Comparison of ENCODE assay signal across 1 cellular context in the genomic region with DNA sequence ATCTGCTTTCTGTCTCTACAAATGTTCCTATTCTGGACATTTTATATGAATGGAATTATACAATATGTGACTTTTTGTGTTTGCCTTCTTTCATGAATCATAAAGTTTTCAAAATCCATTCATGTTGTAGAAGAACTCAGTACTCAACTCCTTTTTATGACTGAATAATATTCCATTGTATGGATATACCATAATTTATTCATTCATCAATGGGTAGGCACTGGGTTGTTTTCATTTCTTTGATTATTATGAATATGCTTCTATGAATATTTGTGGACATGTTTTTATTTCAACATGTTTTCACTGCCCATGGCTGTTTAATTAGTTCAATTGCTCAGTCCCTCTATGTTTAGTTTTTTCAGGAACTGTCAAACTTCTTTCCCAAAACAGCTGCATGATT.
TF ChIP-seq lines count a peak whose summit lies in the region.

No MANE protein-coding gene starts in this region.

TF ChIP-seq in SK-N-SH treated with all-trans-retinoic acid at 6 μM for 48 hours, 23 proteins besides CTCF, POLR2A, EP300 and RAD21:
- TF ChIP-seq, protein P1, sequence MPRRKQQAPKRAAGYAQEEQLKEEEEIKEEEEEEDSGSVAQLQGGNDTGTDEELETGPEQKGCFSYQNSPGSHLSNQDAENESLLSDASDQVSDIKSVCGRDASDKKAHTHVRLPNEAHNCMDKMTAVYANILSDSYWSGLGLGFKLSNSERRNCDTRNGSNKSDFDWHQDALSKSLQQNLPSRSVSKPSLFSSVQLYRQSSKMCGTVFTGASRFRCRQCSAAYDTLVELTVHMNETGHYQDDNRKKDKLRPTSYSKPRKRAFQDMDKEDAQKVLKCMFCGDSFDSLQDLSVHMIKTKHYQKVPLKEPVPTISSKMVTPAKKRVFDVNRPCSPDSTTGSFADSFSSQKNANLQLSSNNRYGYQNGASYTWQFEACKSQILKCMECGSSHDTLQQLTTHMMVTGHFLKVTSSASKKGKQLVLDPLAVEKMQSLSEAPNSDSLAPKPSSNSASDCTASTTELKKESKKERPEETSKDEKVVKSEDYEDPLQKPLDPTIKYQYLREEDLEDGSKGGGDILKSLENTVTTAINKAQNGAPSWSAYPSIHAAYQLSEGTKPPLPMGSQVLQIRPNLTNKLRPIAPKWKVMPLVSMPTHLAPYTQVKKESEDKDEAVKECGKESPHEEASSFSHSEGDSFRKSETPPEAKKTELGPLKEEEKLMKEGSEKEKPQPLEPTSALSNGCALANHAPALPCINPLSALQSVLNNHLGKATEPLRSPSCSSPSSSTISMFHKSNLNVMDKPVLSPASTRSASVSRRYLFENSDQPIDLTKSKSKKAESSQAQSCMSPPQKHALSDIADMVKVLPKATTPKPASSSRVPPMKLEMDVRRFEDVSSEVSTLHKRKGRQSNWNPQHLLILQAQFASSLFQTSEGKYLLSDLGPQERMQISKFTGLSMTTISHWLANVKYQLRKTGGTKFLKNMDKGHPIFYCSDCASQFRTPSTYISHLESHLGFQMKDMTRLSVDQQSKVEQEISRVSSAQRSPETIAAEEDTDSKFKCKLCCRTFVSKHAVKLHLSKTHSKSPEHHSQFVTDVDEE (CRISPR knock-in tag; IDR thresholded peaks at IDR 0.05), result no peak
- TF ChIP-seq ESRRG (CRISPR knock-in tag; IDR thresholded peaks at IDR 0.05) (no peak), OSR1 (CRISPR knock-in tag; IDR thresholded peaks at IDR 0.05) (no peak), SNAI2 (CRISPR knock-in tag; IDR thresholded peaks at IDR 0.05) (no peak), CSDC2 (CRISPR knock-in tag; IDR thresholded peaks at IDR 0.05) (no peak), ZNF8 (CRISPR knock-in tag; IDR thresholded peaks at IDR 0.05) (peak; percentile 94), ZFP30 (CRISPR knock-in tag; IDR thresholded peaks at IDR 0.05) (no peak)
- TF ChIP-seq, protein P2, sequence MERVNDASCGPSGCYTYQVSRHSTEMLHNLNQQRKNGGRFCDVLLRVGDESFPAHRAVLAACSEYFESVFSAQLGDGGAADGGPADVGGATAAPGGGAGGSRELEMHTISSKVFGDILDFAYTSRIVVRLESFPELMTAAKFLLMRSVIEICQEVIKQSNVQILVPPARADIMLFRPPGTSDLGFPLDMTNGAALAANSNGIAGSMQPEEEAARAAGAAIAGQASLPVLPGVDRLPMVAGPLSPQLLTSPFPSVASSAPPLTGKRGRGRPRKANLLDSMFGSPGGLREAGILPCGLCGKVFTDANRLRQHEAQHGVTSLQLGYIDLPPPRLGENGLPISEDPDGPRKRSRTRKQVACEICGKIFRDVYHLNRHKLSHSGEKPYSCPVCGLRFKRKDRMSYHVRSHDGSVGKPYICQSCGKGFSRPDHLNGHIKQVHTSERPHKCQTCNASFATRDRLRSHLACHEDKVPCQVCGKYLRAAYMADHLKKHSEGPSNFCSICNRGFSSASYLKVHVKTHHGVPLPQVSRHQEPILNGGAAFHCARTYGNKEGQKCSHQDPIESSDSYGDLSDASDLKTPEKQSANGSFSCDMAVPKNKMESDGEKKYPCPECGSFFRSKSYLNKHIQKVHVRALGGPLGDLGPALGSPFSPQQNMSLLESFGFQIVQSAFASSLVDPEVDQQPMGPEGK (CRISPR knock-in tag; IDR thresholded peaks at IDR 0.05; ENCODE audit: borderline replicate concordance), result no peak
TF ChIP-seq in SK-N-SH treated with all-trans-retinoic acid at 6 μM for 48 hours: peak in this region for 1.
